ENCODE assay signal across 8 cellular contexts in the genomic region with DNA sequence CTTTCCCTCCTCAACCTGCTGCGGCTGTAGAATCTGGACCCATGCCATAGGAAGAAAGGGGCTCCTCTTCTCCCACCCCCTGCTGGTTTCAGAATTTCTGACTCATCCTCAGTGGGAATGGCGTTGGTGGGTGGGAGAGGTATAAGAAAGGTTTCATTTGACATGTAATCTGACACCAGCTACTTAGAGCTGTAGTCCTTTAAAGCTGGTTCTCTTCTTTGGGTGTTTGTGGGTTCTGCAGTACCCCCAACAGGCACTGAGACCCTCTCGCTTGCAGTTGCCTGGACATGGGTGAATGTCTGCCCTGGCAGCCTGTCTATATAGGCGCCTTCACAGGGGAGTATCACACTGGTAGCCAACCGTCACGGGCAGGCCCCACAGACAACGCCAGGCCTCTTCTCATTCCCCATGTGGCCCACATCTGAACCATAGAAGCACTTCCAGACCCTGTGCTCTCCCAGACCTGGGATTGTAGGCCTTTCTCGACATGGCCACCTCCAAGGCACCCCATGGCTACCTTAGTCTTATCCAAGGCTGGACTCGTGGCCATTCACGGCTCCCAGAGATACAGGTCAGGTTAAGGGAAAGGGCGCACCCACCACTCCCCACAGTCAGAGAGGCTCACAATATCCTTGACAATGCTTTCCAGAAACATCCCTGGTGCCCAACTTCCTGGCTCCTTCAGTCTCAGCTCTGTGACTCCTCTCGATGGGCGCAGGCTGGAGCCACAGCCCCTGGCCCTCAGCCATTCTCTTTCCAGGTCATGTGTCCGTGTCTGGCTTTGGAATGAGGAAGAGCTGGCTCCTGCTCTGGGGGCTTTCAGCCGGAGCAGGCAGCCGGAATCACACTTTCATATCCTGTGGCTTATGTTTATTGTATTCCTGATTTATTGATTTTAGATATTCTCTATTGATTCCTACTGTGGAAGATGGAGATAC. TPM values are rescaled to one million over a fixed set of nuclear protein-coding genes. Genes with fewer than 3 reads are reported as not detected.
DNase-seq lines count a peak whose midpoint lies in the region; ATAC-seq, FAIRE-seq and TF ChIP-seq lines count a peak whose summit lies in the region.

No MANE protein-coding gene starts in this region.

- FAIRE-seq in urothelium cell line (lab: Jason Lieb, UNC) = no peak

- TF ChIP-seq CTCF in heart left ventricle (IDR thresholded peaks at IDR 0.05) (no peak), prostate gland (IDR thresholded peaks at IDR 0.05) (no peak)

- peak; percentile 38 for DNase-seq in stimulated activated CD4-positive, alpha-beta T cell treated with anti-CD3 and anti-CD28 coated beads, Interleukin-4, amount 100 ng/mL, for 24 hours
- DNase-seq in stimulated activated CD4-positive, alpha-beta T cell treated with anti-CD3 and anti-CD28 coated beads, Interleukin-1b, Interleukin-23, amount 100 ng/mL, for 48 hours = no peak
- DNase-seq in heart left ventricle (no peak), urothelium cell line (ENCODE audit: low spot score) (peak; percentile 31), prostate gland (ENCODE audit: low spot score) (no peak)

- 65 to 70% (median 69%) methylated on average over 16 of the region's 16 CpGs for WGBS in heart left ventricle, 4 donors
- 62% methylated on average over 16 of the region's 16 CpGs for WGBS in prostate gland

- H3K4me3 ChIP-seq in heart left ventricle (no peak overlapping the region), prostate gland (no peak overlapping the region)

- H3K27ac ChIP-seq in heart left ventricle (peak overlapping the region in 6 of 12 donors; percentile 26 to 65 (median 48)), prostate gland (no peak overlapping the region)

- ATAC-seq in SK-N-SH treated with all-trans-retinoic acid at 6 μM for 48 hours (peak; percentile 86), heart left ventricle (peak in 3 of 4 donors; percentile 6 to 55 (median 51)), HG02884 (IDR thresholded peaks at IDR 0.05; ENCODE audit: unreplicated experiment) (no peak)
- ATAC-seq in activated CD4-positive, CD25-positive, alpha-beta regulatory T cell treated with anti-CD3 and anti-CD28 coated beads, Interleukin-2, amount 50 U/mL, for 24 hours = no peak

- H3K27me3 ChIP-seq in heart left ventricle (no peaks in the 10 kb centered on the region), prostate gland (replicated peaks; ENCODE audit: insufficient read depth) (no peaks in the 10 kb centered on the region)

- TF ChIP-seq POLR2A in heart left ventricle (IDR thresholded peaks at IDR 0.05) = no peak
- no peak for TF ChIP-seq POLR2A in prostate gland (IDR thresholded peaks at IDR 0.05)

- H3K9me3 ChIP-seq in heart left ventricle (no peaks in the 10 kb centered on the region), prostate gland (no peaks in the 10 kb centered on the region)

- peaks cover 0 to 21% (median 7%) of the 10 kb centered on the region in 12 donors for H3K4me1 ChIP-seq in heart left ventricle
- no peaks in the 10 kb centered on the region for H3K4me1 ChIP-seq in prostate gland (replicated peaks)

- peaks cover 0 to 38% (median 22%) of the 10 kb centered on the region in 9 donors for H3K36me3 ChIP-seq in heart left ventricle
- no peaks in the 10 kb centered on the region for H3K36me3 ChIP-seq in prostate gland

- intact Hi-C loops in heart left ventricle (cut with DNase I) (no loop called here), prostate gland (cut with DNase I) (no loop called here)

TF ChIP-seq in SK-N-SH treated with all-trans-retinoic acid at 6 μM for 48 hours, 23 proteins besides CTCF, POLR2A, EP300 and RAD21:
- no peak for TF ChIP-seq TOX (CRISPR knock-in tag; IDR thresholded peaks at IDR 0.05; ENCODE audit: borderline replicate concordance)
- TF ChIP-seq ESRRG (CRISPR knock-in tag; IDR thresholded peaks at IDR 0.05) = no peak
- TF ChIP-seq GLIS3 (CRISPR knock-in tag; IDR thresholded peaks at IDR 0.05) = no peak
- TF ChIP-seq ZNF8 (CRISPR knock-in tag; IDR thresholded peaks at IDR 0.05) = no peak
- TF ChIP-seq RARB (CRISPR knock-in tag; IDR thresholded peaks at IDR 0.05) = no peak
- TF ChIP-seq PPARA (CRISPR knock-in tag; IDR thresholded peaks at IDR 0.05; ENCODE audit: borderline replicate concordance) = no peak
- TF ChIP-seq, protein P1, sequence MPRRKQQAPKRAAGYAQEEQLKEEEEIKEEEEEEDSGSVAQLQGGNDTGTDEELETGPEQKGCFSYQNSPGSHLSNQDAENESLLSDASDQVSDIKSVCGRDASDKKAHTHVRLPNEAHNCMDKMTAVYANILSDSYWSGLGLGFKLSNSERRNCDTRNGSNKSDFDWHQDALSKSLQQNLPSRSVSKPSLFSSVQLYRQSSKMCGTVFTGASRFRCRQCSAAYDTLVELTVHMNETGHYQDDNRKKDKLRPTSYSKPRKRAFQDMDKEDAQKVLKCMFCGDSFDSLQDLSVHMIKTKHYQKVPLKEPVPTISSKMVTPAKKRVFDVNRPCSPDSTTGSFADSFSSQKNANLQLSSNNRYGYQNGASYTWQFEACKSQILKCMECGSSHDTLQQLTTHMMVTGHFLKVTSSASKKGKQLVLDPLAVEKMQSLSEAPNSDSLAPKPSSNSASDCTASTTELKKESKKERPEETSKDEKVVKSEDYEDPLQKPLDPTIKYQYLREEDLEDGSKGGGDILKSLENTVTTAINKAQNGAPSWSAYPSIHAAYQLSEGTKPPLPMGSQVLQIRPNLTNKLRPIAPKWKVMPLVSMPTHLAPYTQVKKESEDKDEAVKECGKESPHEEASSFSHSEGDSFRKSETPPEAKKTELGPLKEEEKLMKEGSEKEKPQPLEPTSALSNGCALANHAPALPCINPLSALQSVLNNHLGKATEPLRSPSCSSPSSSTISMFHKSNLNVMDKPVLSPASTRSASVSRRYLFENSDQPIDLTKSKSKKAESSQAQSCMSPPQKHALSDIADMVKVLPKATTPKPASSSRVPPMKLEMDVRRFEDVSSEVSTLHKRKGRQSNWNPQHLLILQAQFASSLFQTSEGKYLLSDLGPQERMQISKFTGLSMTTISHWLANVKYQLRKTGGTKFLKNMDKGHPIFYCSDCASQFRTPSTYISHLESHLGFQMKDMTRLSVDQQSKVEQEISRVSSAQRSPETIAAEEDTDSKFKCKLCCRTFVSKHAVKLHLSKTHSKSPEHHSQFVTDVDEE (CRISPR knock-in tag; IDR thresholded peaks at IDR 0.05) = no peak
- TF ChIP-seq ZC3H10 (CRISPR knock-in tag; IDR thresholded peaks at IDR 0.05) = no peak
- TF ChIP-seq BACH2 (CRISPR knock-in tag; IDR thresholded peaks at IDR 0.05; ENCODE audit: borderline replicate concordance) = no peak
- TF ChIP-seq CSRNP3 (CRISPR knock-in tag; IDR thresholded peaks at IDR 0.05) = no peak
- TF ChIP-seq OSR1 (CRISPR knock-in tag; IDR thresholded peaks at IDR 0.05) = no peak

RNA-seq across cellular contexts. Expression of gene ZNF862, which starts 17.5 kb away (rescaled TPM):
- total RNA-seq in heart left ventricle (10 to 100 TPM in 4 of 9 donors, 1 to 10 TPM in 5; 8.0 to 18.1 (median 9.8) TPM), prostate gland (10 to 100 TPM; 19.8 to 25.4 TPM)
- 1 to 10 TPM; 6.9 TPM for polyA plus RNA-seq in heart left ventricle

RNA-seq across cellular contexts. Expression of gene ATP6V0E2, which starts 18.1 kb away (rescaled TPM):
- total RNA-seq in heart left ventricle (100 to 1,000 TPM in 4 of 9 donors, 10 to 100 TPM in 5; 55.4 to 137 (median 92.3) TPM), prostate gland (10 to 100 TPM; 67.3 to 95.3 TPM)
- 10 to 100 TPM; 39.0 to 80.9 TPM for polyA plus RNA-seq in heart left ventricle

Comparison
In these comparisons a context has a peak if more than half of its experiments do, and no peak if none do; other contexts are left out.
1. DNase-seq: peak in stimulated activated CD4-positive, alpha-beta T cell treated with anti-CD3 and anti-CD28 coated beads, Interleukin-4, amount 100 ng/mL, for 24 hours (single experiment) and urothelium cell line (single experiment); none in stimulated activated CD4-positive, alpha-beta T cell treated with anti-CD3 and anti-CD28 coated beads, Interleukin-1b, Interleukin-23, amount 100 ng/mL, for 48 hours (single experiment), heart left ventricle (0 of 5) and prostate gland (single experiment).
2. ATAC-seq: peak in SK-N-SH treated with all-trans-retinoic acid at 6 μM for 48 hours (single experiment) and heart left ventricle (3 of 4); none in HG02884 (single experiment) and activated CD4-positive, CD25-positive, alpha-beta regulatory T cell treated with anti-CD3 and anti-CD28 coated beads, Interleukin-2, amount 50 U/mL, for 24 hours (0 of 2).